13 cellular contexts compared by ENCODE assay signal in genomic region chr7:155618708-155619633, GRCh38. TPM values are rescaled to one million over a fixed set of nuclear protein-coding genes. Genes with fewer than 3 reads are reported as not detected.
DNase-seq lines count a peak whose midpoint lies in the region; TF ChIP-seq lines count a peak whose summit lies in the region.
"Had no signal": no experiment of that assay in that cellular context is flagged by ENCODE, and none has a peak within 500 bp of the region (broad histone marks: within the 10 kb centered on the region; RNA-seq: fewer than 3 reads in every experiment).

No MANE protein-coding gene starts in this region.

- peaks cover 7% of the 10 kb centered on the region for H3K9me3 Mint-ChIP-seq in chondrocyte (ENCODE audit: low read depth)

- TF ChIP-seq CTCF in chondrocyte (IDR thresholded peaks at IDR 0.05) (no peak), liver (IDR thresholded peaks at IDR 0.05; ENCODE audit: low read depth, low read length, missing input control) (no peak), thyroid gland (IDR thresholded peaks at IDR 0.05) (no peak)

- H3K4me1 Mint-ChIP-seq in chondrocyte (ENCODE audit: low read depth) = peaks cover 8% of the 10 kb centered on the region

- intact Hi-C loops in thyroid gland (cut with DNase I) = no loop called here

- H3K9me3 ChIP-seq in liver (ENCODE audit: control insufficient read depth in 4 of 4, low read length in 3 of 4) (no peaks in the 10 kb centered on the region), thyroid gland (no peaks in the 10 kb centered on the region)
- H3K9me3 ChIP-seq: ascending aorta had no signal

- peaks cover 8% of the 10 kb centered on the region for H3K36me3 Mint-ChIP-seq in chondrocyte (ENCODE audit: low read depth)

- H3K36me3 ChIP-seq in liver (ENCODE audit: control insufficient read depth in 4 of 4, insufficient read depth in 3 of 4, low read depth in 1 of 4, low read length in 3 of 4) (no peaks in the 10 kb centered on the region), thyroid gland (no peaks in the 10 kb centered on the region)
- H3K36me3 ChIP-seq: ascending aorta had no signal

- 28% methylated on average over 16 of the region's 16 CpGs for WGBS in liver
- 60 to 63% methylated on average over 16 of the region's 16 CpGs for WGBS in thyroid gland, 2 donors

- peak overlapping the region in 1 of 2 donors; percentile 64 for H3K9ac ChIP-seq in liver (ENCODE audit: low read depth in 1 of 2, low read length in 2 of 2)

- TF ChIP-seq RAD21 in liver (IDR thresholded peaks at IDR 0.05) = peak; percentile 58 to 68

- peak overlapping the region; percentile 19 for H3K27ac Mint-ChIP-seq in chondrocyte (ENCODE audit: unreplicated experiment)

- no peak overlapping the region for H3K4me3 Mint-ChIP-seq in chondrocyte (ENCODE audit: unreplicated experiment)

- H3K27me3 ChIP-seq in liver (ENCODE audit: control insufficient read depth in 4 of 4, insufficient read depth in 4 of 4, low read length in 3 of 4) (no peaks in the 10 kb centered on the region), thyroid gland (no peaks in the 10 kb centered on the region)
- H3K27me3 ChIP-seq: ascending aorta had no signal

- TF ChIP-seq POLR2A in thyroid gland (IDR thresholded peaks at IDR 0.05) = no peak

- H3K4me3 ChIP-seq in liver (ENCODE audit: low read depth in 1 of 3, low read length in 3 of 3) (peak overlapping the region in 1 of 3 donors; percentile 1), thyroid gland (replicated peaks in 1 of 3) (no peak overlapping the region)
- H3K4me3 ChIP-seq: ascending aorta had no signal

- H3K4me1 ChIP-seq in liver (ENCODE audit: control insufficient read depth in 4 of 4, insufficient read depth in 4 of 4, low read length in 3 of 4) (peaks cover 15 to 30% (median 23%) of the 10 kb centered on the region in 4 donors), thyroid gland (no peaks in the 10 kb centered on the region)
- H3K4me1 ChIP-seq: ascending aorta had no signal

- H3K27ac ChIP-seq in liver (ENCODE audit: low read depth in 1 of 2, low read length in 2 of 2) (peak overlapping the region; percentile 91 to 99), thyroid gland (no peak overlapping the region)
- H3K27ac ChIP-seq: ascending aorta had no signal

- DNase-seq in HuH-7 (ENCODE audit: low spot score) = peak; percentile 85
- DNase-seq in chondrocyte (ENCODE audit: low spot score) = no peak
- DNase-seq in stromal cell of bone marrow (ENCODE audit: low read depth) = peak; percentile 3
- no peak for DNase-seq in NCI-H1694 treated with DMSO at 0.1 percent for 48 hours (lab: John Stamatoyannopoulos, UW)
- no peak for DNase-seq in KG1 (lab: John Stamatoyannopoulos, UW)
- DNase-seq in thyroid gland = no peak
- no peak for DNase-seq in activated CD4-positive, alpha-beta T cell treated with anti-CD3 and anti-CD28 coated beads for 4 hours
- DNase-seq: DMS 273 treated with DMSO at 0.1 percent for 48 hours; MM.1S; SIG-M5; stimulated activated CD4-positive, alpha-beta T cell treated with anti-CD3 and anti-CD28 coated beads, Interleukin-4, amount 100 ng/mL, for 24 hours had no signal

- no peaks in the 10 kb centered on the region for H3K27me3 Mint-ChIP-seq in chondrocyte (ENCODE audit: low read depth)

TF ChIP-seq in liver, 16 proteins besides CTCF, POLR2A, EP300 and RAD21:
- TF ChIP-seq HNF4G (IDR thresholded peaks at IDR 0.05) (peak; percentile 99), TAF1 (conservative IDR thresholded peaks at IDR 0.05) (peak; percentile 78), MAX (IDR thresholded peaks at IDR 0.05) (peak; percentile 97), JUND (IDR thresholded peaks at IDR 0.05) (peak; percentile 83 to 94), HNF4A (conservative IDR thresholded peaks at IDR 0.05) (peak; percentile 99), ATF3 (IDR thresholded peaks at IDR 0.05) (peak; percentile 57), FOXA1 (IDR thresholded peaks at IDR 0.05) (peak; percentile 73), NR2F2 (IDR thresholded peaks at IDR 0.05) (peak; percentile 57), RXRA (IDR thresholded peaks at IDR 0.05) (peak; percentile 85 to 95), GABPA (IDR thresholded peaks at IDR 0.05 in 1 of 2, conservative IDR thresholded peaks at IDR 0.05 in 1 of 2) (peak in 1 of 2 donors; percentile 65), ZBTB33 (IDR thresholded peaks at IDR 0.05) (peak; percentile 89), EGR1 (IDR thresholded peaks at IDR 0.05; ENCODE audit: low read depth in 2 of 2) (peak; percentile 65 to 87), SP1 (IDR thresholded peaks at IDR 0.05) (peak; percentile 99), FOXA2 (IDR thresholded peaks at IDR 0.05) (peak; percentile 71), YY1 (IDR thresholded peaks at IDR 0.05) (peak; percentile 93)
- TF ChIP-seq, protein P1, sequence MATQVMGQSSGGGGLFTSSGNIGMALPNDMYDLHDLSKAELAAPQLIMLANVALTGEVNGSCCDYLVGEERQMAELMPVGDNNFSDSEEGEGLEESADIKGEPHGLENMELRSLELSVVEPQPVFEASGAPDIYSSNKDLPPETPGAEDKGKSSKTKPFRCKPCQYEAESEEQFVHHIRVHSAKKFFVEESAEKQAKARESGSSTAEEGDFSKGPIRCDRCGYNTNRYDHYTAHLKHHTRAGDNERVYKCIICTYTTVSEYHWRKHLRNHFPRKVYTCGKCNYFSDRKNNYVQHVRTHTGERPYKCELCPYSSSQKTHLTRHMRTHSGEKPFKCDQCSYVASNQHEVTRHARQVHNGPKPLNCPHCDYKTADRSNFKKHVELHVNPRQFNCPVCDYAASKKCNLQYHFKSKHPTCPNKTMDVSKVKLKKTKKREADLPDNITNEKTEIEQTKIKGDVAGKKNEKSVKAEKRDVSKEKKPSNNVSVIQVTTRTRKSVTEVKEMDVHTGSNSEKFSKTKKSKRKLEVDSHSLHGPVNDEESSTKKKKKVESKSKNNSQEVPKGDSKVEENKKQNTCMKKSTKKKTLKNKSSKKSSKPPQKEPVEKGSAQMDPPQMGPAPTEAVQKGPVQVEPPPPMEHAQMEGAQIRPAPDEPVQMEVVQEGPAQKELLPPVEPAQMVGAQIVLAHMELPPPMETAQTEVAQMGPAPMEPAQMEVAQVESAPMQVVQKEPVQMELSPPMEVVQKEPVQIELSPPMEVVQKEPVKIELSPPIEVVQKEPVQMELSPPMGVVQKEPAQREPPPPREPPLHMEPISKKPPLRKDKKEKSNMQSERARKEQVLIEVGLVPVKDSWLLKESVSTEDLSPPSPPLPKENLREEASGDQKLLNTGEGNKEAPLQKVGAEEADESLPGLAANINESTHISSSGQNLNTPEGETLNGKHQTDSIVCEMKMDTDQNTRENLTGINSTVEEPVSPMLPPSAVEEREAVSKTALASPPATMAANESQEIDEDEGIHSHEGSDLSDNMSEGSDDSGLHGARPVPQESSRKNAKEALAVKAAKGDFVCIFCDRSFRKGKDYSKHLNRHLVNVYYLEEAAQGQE (IDR thresholded peaks at IDR 0.05) = peak; percentile 91

RNA-seq across cellular contexts. Expression of gene RBM33, which starts 25.5 kb away (rescaled TPM):
- total RNA-seq in chondrocyte = 43.8 to 45.7 TPM (median 44.2 TPM) in 3 replicates
- total RNA-seq in liver = 10 to 100 TPM; 23.4 to 48.9 TPM
- polyA plus RNA-seq in liver = 10 to 100 TPM in 1 of 2 donors, 1 to 10 TPM in 1; 7.8 to 32.9 TPM
- 10 to 100 TPM; 35.7 to 59.9 (median 44.5) TPM for total RNA-seq in thyroid gland

Comparison
In these comparisons a context has a peak if more than half of its experiments do, and no peak if none do; other contexts are left out.
1. DNase-seq: peak in HuH-7 (single experiment) and stromal cell of bone marrow (single experiment); none in chondrocyte (single experiment), NCI-H1694 treated with DMSO at 0.1 percent for 48 hours (single experiment), KG1 (single experiment), thyroid gland (0 of 2) and activated CD4-positive, alpha-beta T cell treated with anti-CD3 and anti-CD28 coated beads for 4 hours (0 of 2).
2. H3K27ac ChIP-seq: peak in liver (2 of 2); none in thyroid gland (0 of 3).